In genomic region chr16:30472328-30472942, GRCh38 we compare ENCODE assay signal across 8 cellular contexts.
DNase-seq lines count a peak whose midpoint lies in the region; ATAC-seq lines count a peak whose summit lies in the region.

TSS of gene ITGAL (plus strand) at chr16:30472742. CDS start at chr16:30472838, 96 bp downstream.

- ATAC-seq in GM18517 (IDR thresholded peaks at IDR 0.05; ENCODE audit: unreplicated experiment): peak; percentile 48
- peak; percentile 43 for ATAC-seq in HG03108 (IDR thresholded peaks at IDR 0.05; ENCODE audit: unreplicated experiment)
- ATAC-seq in central memory CD8-positive, alpha-beta T cell (replicated peaks; ENCODE audit: extremely low read depth, poor library complexity, severe bottlenecking): peak; percentile 84

- H3K36me3 Mint-ChIP-seq in central memory CD8-positive, alpha-beta T cell (ENCODE audit: insufficient read depth): peaks cover 56% of the 10 kb centered on the region

- no peaks in the 10 kb centered on the region for H3K27me3 Mint-ChIP-seq in central memory CD8-positive, alpha-beta T cell

- peak within 1 kb of the TSS; percentile 97 for H3K27ac Mint-ChIP-seq in central memory CD8-positive, alpha-beta T cell (ENCODE audit: low read depth)

- peaks cover 62% of the 10 kb centered on the region for H3K4me1 Mint-ChIP-seq in central memory CD8-positive, alpha-beta T cell

- H3K9me3 Mint-ChIP-seq in central memory CD8-positive, alpha-beta T cell: peaks cover 5% of the 10 kb centered on the region

- DNase-seq in UCSD-AML1 (lab: John Stamatoyannopoulos, UW; ENCODE audit: unreplicated experiment) (peak; percentile 76), GOT3 (lab: John Stamatoyannopoulos, UW) (no peak), epidermal melanocyte (ENCODE audit: insufficient read length, low spot score) (no peak), NCI-H2196 (lab: John Stamatoyannopoulos, UW; ENCODE audit: unreplicated experiment) (no peak)
- DNase-seq in central memory CD8-positive, alpha-beta T cell (ENCODE audit: low spot score in 2 of 2): peak; percentile 59 to 89
- DNase-seq in stimulated activated CD4-positive, alpha-beta T cell treated with anti-CD3 and anti-CD28 coated beads, Interleukin-12 subunit alpha, Interleukin-12 subunit beta, amount 100 ng/mL, for 24 hours (ENCODE audit: low read depth in 2 of 2): peak; percentile 66 to 76

- peak within 1 kb of the TSS; percentile 99 for H3K4me3 Mint-ChIP-seq in central memory CD8-positive, alpha-beta T cell

Comparison
In these comparisons a context has a peak if more than half of its experiments do, and no peak if none do; other contexts are left out.
1. DNase-seq: peak in UCSD-AML1 (single experiment), central memory CD8-positive, alpha-beta T cell (2 of 2) and stimulated activated CD4-positive, alpha-beta T cell treated with anti-CD3 and anti-CD28 coated beads, Interleukin-12 subunit alpha, Interleukin-12 subunit beta, amount 100 ng/mL, for 24 hours (2 of 2); none in GOT3 (single experiment), epidermal melanocyte (single experiment) and NCI-H2196 (single experiment).
2. Peak in every context shown above with its lines, with median percentiles within 50 percentile points of each other: ATAC-seq.